In genomic region chr13:27621366-27622101, GRCh38 we compare ENCODE assay signal across 8 cellular contexts.
DNase-seq lines count a peak whose midpoint lies in the region; ATAC-seq lines count a peak whose summit lies in the region.

A gene with protein sequence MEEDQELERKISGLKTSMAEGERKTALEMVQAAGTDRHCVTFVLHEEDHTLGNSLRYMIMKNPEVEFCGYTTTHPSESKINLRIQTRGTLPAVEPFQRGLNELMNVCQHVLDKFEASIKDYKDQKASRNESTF (plus strand): TSS chr13:27621892. CDS start chr13:27621984, 92 bp downstream.

- H3K27me3 Mint-ChIP-seq in central memory CD8-positive, alpha-beta T cell: no peaks in the 10 kb centered on the region

- peaks cover 15% of the 10 kb centered on the region for H3K36me3 Mint-ChIP-seq in central memory CD8-positive, alpha-beta T cell (ENCODE audit: insufficient read depth)

- peaks cover 77% of the 10 kb centered on the region for H3K79me2 ChIP-seq in ACC112 (ENCODE audit: control insufficient read depth, insufficient read depth, low read length, unreplicated experiment)

- peaks cover 16% of the 10 kb centered on the region for H3K4me1 ChIP-seq in ACC112 (ENCODE audit: control insufficient read depth, insufficient read depth, low read length, unreplicated experiment)

- H2AFZ ChIP-seq in ACC112 (ENCODE audit: low read length, unreplicated experiment): peak within 1 kb of the TSS; percentile 93

- peak within 1 kb of the TSS; percentile 83 for H3K4me3 Mint-ChIP-seq in central memory CD8-positive, alpha-beta T cell

- H3K36me3 ChIP-seq in ACC112 (ENCODE audit: insufficient read depth, low read length): peaks cover 11% of the 10 kb centered on the region; the same call in 1 of the 2 replicates

- H3K4me3 ChIP-seq in ACC112 (ENCODE audit: low read depth, low read length): peak within 1 kb of the TSS; percentile 100

- ATAC-seq in GM18867 (IDR thresholded peaks at IDR 0.05; ENCODE audit: unreplicated experiment) (peak; percentile 66), HG03095 (IDR thresholded peaks at IDR 0.05; ENCODE audit: unreplicated experiment) (peak; percentile 52)
- ATAC-seq in activated CD4-positive, CD25-positive, alpha-beta regulatory T cell treated with anti-CD3 and anti-CD28 coated beads, Interleukin-2, amount 50 U/mL, for 24 hours: peak; percentile 64 to 66
- peak; percentile 73 for ATAC-seq in central memory CD8-positive, alpha-beta T cell (replicated peaks; ENCODE audit: extremely low read depth, poor library complexity, severe bottlenecking)

- peak within 1 kb of the TSS; percentile 58 for H3K27ac ChIP-seq in ACC112 (ENCODE audit: low read depth, low read length)

- no peaks in the 10 kb centered on the region for H3K27me3 ChIP-seq in ACC112 (ENCODE audit: insufficient read depth, low read length)

- DNase-seq in NCI-H226: peak; percentile 61
- DNase-seq in central memory CD8-positive, alpha-beta T cell (ENCODE audit: low spot score in 2 of 2): peak; percentile 69 to 79
- DNase-seq in islet precursor cell: peak; percentile 90
- peak; percentile 57 to 73 (median 59) for DNase-seq in stimulated activated CD4-positive, alpha-beta T cell treated with anti-CD3 and anti-CD28 coated beads, Interleukin-12 subunit alpha, Interleukin-12 subunit beta, amount 100 ng/mL, for 48 hours (ENCODE audit: low read depth in 2 of 3, low spot score in 1 of 3)

- no peaks in the 10 kb centered on the region for H3K9me3 Mint-ChIP-seq in central memory CD8-positive, alpha-beta T cell

- H3K4me1 Mint-ChIP-seq in central memory CD8-positive, alpha-beta T cell: peaks cover 64% of the 10 kb centered on the region

- peak within 1 kb of the TSS; percentile 88 for H3K27ac Mint-ChIP-seq in central memory CD8-positive, alpha-beta T cell (ENCODE audit: low read depth)

Comparison
In these comparisons a context has a peak if more than half of its experiments do, and no peak if none do; other contexts are left out.
1. Peak in every context shown above with its lines: DNase-seq, ATAC-seq, H3K4me3 ChIP-seq and H3K27ac ChIP-seq.